In genomic region chr7:152136623-152137022, GRCh38 we compare ENCODE assay signal across 11 cellular contexts.
DNase-seq lines count a peak whose midpoint lies in the region; ATAC-seq, FAIRE-seq and TF ChIP-seq lines count a peak whose summit lies in the region.
"Had no signal": no experiment of that assay in that cellular context is flagged by ENCODE, and none has a peak within 500 bp of the region (broad histone marks: within the 10 kb centered on the region; RNA-seq: fewer than 3 reads in every experiment).

No MANE protein-coding gene starts in this region.

- TF ChIP-seq POLR2A in spleen (IDR thresholded peaks at IDR 0.05) (no peak), GM12892 (IDR thresholded peaks at IDR 0.05; ENCODE audit: low read depth, low read length) (no peak)

- H2AFZ ChIP-seq in H9 (ENCODE audit: low read length) = no peak overlapping the region

- H3K23me2 ChIP-seq in H9 (ENCODE audit: insufficient read length, low read depth, low read length, poor library complexity, severe bottlenecking) = no peaks in the 10 kb centered on the region

- WGBS in H9 (ENCODE audit: extremely low coverage, insufficient read length, low lambda C conversion rate) = no CpG with 5 or more reads among the region's 11 CpGs
- WGBS in spleen, 5 donors = 69 to 81% (median 75%) methylated on average over 11 of the region's 11 CpGs

- H2BK12ac ChIP-seq in H9 (ENCODE audit: insufficient read length, low read depth, low read length) = no peak overlapping the region

- peaks cover 20 to 48% (median 38%) of the 10 kb centered on the region in 3 experiments; a peak in 6 of 7 replicates for H3K36me3 Mint-ChIP-seq in H9 (ENCODE audit: insufficient read depth in 1 of 3, low read depth in 3 of 3)

- no peak overlapping the region for H4K91ac ChIP-seq in H9 (ENCODE audit: insufficient read length, low read depth, low read length)

- peak overlapping the region; percentile 3 for H3K4me3 ChIP-seq in choroid plexus epithelial cell (ENCODE audit: low read depth, low read length)
- no peak overlapping the region for H3K4me3 ChIP-seq in spleen

- peak overlapping the region in 2 of 3 experiments; percentile 75 to 81; a peak in 4 of 7 replicates for H3K27ac Mint-ChIP-seq in H9

- no peak overlapping the region for H2BK15ac ChIP-seq in H9 (ENCODE audit: low read depth, low read length)

- H2BK120ac ChIP-seq in H9 (ENCODE audit: low read depth, low read length, poor library complexity, severe bottlenecking) = no peak overlapping the region

- H3K79me1 ChIP-seq in H9 (ENCODE audit: insufficient read depth, low read depth, low read length, poor library complexity, severe bottlenecking) = no peaks in the 10 kb centered on the region

- H3K4me1 ChIP-seq in H9 (ENCODE audit: insufficient read depth, low read length) (no peaks in the 10 kb centered on the region), spleen (peaks cover 0 to 17% (median 2%) of the 10 kb centered on the region in 6 donors)

- H3K27ac ChIP-seq in H9 (ENCODE audit: insufficient read length, low read depth, low read length) (no peak overlapping the region), spleen (peak overlapping the region in 7 of 8 donors; percentile 39 to 58 (median 48))

- DNase-seq in H9 = no peak
- DNase-seq in choroid plexus epithelial cell (ENCODE audit: low read depth) = peak; percentile 81
- DNase-seq in iris pigment epithelial cell (ENCODE audit: low read depth) = peak; percentile 52
- DNase-seq in spleen = no peak
- no peak for DNase-seq in RPMI8226
- no peak for DNase-seq in iPS-NIHi11 (ENCODE audit: low spot score)
- no peak for DNase-seq in GM12892 (ENCODE audit: insufficient read length)
- DNase-seq: activated T-cell treated with anti-CD3 and anti-CD28 coated beads for 4 hours, small intestine had no signal

- H3K36me3 ChIP-seq in spleen = peaks cover 4 to 98% (median 70%) of the 10 kb centered on the region in 6 donors

- no peak overlapping the region for H2AK5ac ChIP-seq in H9 (ENCODE audit: insufficient read length, low read length)

- H3K79me2 ChIP-seq in H9 (ENCODE audit: insufficient read depth, low read length) = no peaks in the 10 kb centered on the region

- no peak for ATAC-seq in HG02981 (IDR thresholded peaks at IDR 0.05; ENCODE audit: unreplicated experiment)

- peaks cover 1% of the 10 kb centered on the region; the same call in 1 of the 2 replicates for H3K27me3 Mint-ChIP-seq in H9 (ENCODE audit: low read depth)

- no peak overlapping the region for H3K56ac ChIP-seq in H9 (ENCODE audit: insufficient read length, low read depth, low read length)

- no peak overlapping the region for H2BK20ac ChIP-seq in H9 (ENCODE audit: low read depth, low read length, poor library complexity, severe bottlenecking)

- no peak overlapping the region for H3K4me3 Mint-ChIP-seq in H9

- H3K23ac ChIP-seq in H9 (ENCODE audit: insufficient read length, low read depth, low read length) = no peak overlapping the region

- no peak for TF ChIP-seq CTCF in H9 (conservative IDR thresholded peaks at IDR 0.05)
- no peak for TF ChIP-seq CTCF in choroid plexus epithelial cell (conservative IDR thresholded peaks at IDR 0.05; ENCODE audit: low read depth, low read length)
- no peak for TF ChIP-seq CTCF in spleen (IDR thresholded peaks at IDR 0.05 in 8 of 11, conservative IDR thresholded peaks at IDR 0.05 in 3 of 11)

- no peaks in the 10 kb centered on the region for H3K9me3 ChIP-seq in H9 (ENCODE audit: control insufficient read depth, low read depth, low read length)
- H3K9me3 ChIP-seq in spleen = no peaks in the 10 kb centered on the region

- no peak overlapping the region for H3K14ac ChIP-seq in H9 (ENCODE audit: insufficient read depth, low read length)

- H2BK5ac ChIP-seq in H9 (ENCODE audit: insufficient read length, low read length) = no peak overlapping the region

- intact Hi-C loops in spleen (cut with DNase I; ENCODE audit: low total_unique reads) = no loop called here

- no peak for FAIRE-seq in GM12892 (lab: Jason Lieb, UNC)
- FAIRE-seq: islet of Langerhans, small intestine had no signal

- H3K9ac ChIP-seq in H9 (ENCODE audit: extremely low read depth, insufficient read length, low read length) = no peak overlapping the region

- H3K18ac ChIP-seq in H9 (ENCODE audit: insufficient read length, low read depth, low read length) = no peak overlapping the region

- H3T11ph ChIP-seq in H9 (ENCODE audit: low read length) = no peak overlapping the region

- H4K8ac ChIP-seq in H9 (replicated peaks; ENCODE audit: insufficient read length, low read depth, low read length) = no peak overlapping the region

- peaks cover 6 to 12% of the 10 kb centered on the region in 2 experiments; a peak in 3 of 4 replicates for H3K4me1 Mint-ChIP-seq in H9

- no peak overlapping the region for H3K4me2 ChIP-seq in H9 (ENCODE audit: insufficient read depth, insufficient read length, low read length)

- no peaks in the 10 kb centered on the region for H3K27me3 ChIP-seq in H9 (ENCODE audit: insufficient read depth, low read length)
- H3K27me3 ChIP-seq in spleen (replicated peaks in 1 of 7) = no peaks in the 10 kb centered on the region

- no peaks in the 10 kb centered on the region for H3K9me3 Mint-ChIP-seq in H9

- H4K20me1 ChIP-seq in H9 (ENCODE audit: control insufficient read depth, insufficient read depth, insufficient read length) = no peaks in the 10 kb centered on the region

- H3K4ac ChIP-seq in H9 (ENCODE audit: low read depth, low read length) = no peak overlapping the region

- H4K5ac ChIP-seq in H9 (ENCODE audit: insufficient read length, low read depth, low read length) = no peak overlapping the region

Comparison
In these comparisons a context has a peak if more than half of its experiments do, and no peak if none do; other contexts are left out.
1. DNase-seq: peak in choroid plexus epithelial cell (single experiment) and iris pigment epithelial cell (single experiment); none in H9 (single experiment), spleen (single experiment), RPMI8226 (single experiment), iPS-NIHi11 (single experiment) and GM12892 (single experiment).